ENCODE assay signal across 1 cellular context in genomic region chr19:17605761-17606745, GRCh38.
A peak's percentile ranks its signal among the peaks of the same experiment; 100 is the strongest.
TF ChIP-seq lines count a peak whose summit lies in the region.

No MANE protein-coding gene starts in this region.

TF ChIP-seq in HCT116, 20 proteins besides CTCF, POLR2A, EP300 and RAD21 (continued from another document):
- TF ChIP-seq, protein P1, sequence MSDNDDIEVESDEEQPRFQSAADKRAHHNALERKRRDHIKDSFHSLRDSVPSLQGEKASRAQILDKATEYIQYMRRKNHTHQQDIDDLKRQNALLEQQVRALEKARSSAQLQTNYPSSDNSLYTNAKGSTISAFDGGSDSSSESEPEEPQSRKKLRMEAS (IDR thresholded peaks at IDR 0.05): peak; percentile 100
- TF ChIP-seq EGR1 (IDR thresholded peaks at IDR 0.05; ENCODE audit: low read depth) (peak; percentile 94), ZNF274 (IDR thresholded peaks at IDR 0.05; ENCODE audit: low read depth, low read length) (no peak), POLR2AphosphoS5 (IDR thresholded peaks at IDR 0.05; ENCODE audit: low read depth, low read length) (peak; percentile 73)
- TF ChIP-seq, protein P2, sequence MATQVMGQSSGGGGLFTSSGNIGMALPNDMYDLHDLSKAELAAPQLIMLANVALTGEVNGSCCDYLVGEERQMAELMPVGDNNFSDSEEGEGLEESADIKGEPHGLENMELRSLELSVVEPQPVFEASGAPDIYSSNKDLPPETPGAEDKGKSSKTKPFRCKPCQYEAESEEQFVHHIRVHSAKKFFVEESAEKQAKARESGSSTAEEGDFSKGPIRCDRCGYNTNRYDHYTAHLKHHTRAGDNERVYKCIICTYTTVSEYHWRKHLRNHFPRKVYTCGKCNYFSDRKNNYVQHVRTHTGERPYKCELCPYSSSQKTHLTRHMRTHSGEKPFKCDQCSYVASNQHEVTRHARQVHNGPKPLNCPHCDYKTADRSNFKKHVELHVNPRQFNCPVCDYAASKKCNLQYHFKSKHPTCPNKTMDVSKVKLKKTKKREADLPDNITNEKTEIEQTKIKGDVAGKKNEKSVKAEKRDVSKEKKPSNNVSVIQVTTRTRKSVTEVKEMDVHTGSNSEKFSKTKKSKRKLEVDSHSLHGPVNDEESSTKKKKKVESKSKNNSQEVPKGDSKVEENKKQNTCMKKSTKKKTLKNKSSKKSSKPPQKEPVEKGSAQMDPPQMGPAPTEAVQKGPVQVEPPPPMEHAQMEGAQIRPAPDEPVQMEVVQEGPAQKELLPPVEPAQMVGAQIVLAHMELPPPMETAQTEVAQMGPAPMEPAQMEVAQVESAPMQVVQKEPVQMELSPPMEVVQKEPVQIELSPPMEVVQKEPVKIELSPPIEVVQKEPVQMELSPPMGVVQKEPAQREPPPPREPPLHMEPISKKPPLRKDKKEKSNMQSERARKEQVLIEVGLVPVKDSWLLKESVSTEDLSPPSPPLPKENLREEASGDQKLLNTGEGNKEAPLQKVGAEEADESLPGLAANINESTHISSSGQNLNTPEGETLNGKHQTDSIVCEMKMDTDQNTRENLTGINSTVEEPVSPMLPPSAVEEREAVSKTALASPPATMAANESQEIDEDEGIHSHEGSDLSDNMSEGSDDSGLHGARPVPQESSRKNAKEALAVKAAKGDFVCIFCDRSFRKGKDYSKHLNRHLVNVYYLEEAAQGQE (IDR thresholded peaks at IDR 0.05; ENCODE audit: low read depth): no peak
